In the genomic region with DNA sequence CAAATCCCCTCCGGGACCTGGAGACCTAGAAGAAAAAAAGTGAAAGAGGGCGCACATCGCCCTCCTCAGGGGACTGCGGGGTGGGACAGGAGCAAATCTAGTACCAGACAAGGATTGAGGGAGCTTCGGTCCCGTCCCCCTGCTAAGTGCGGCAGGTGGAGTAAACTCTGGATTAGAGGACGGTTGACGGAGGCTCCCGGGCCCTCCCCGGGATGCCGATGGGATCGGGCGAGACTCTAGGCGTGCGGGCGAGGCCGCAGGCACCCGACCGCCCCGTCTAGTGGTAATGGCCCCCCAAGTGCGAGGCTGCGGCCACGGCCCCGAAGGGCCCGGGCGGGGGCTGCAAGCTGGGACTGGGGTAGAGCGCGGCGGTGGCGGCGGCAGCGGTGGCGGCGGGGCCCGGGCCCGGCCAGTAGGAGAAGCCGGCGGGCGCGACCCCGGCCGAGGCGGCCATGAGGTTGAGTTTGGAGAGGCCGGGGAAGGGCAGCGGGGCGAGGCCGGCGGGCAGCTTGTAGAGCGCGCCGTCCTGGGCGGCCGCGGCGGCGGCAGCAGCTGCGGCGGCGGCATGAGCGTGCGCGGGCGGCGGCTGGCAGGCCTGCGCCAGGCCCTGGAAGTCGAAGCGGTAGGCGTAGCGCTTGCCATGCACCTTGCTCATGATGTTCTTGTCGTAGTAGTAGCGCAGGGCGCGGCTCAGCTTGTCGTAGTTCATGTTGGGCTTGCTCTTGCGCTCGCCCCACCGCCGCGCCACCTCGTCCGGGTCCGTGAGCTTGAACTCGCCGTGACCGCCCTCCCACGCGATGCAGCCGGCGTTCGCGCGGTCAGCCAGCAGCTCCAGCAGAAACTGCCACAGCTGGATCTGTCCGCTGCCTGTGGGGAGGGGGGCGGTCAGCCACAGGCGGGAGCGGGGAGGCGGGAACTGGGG, we compare ENCODE assay signal across 8 cellular contexts. TPM values are rescaled to one million over a fixed set of nuclear protein-coding genes. Genes with fewer than 3 reads are reported as not detected.
DNase-seq lines count a peak whose midpoint lies in the region; ATAC-seq lines count a peak whose summit lies in the region.

No MANE protein-coding gene starts in this region.

- no peaks in the 10 kb centered on the region for H3K36me3 ChIP-seq in iPS-18a (ENCODE audit: control insufficient read depth, low read depth, low read length)

- H3K4me3 ChIP-seq in iPS-18a (ENCODE audit: low read length): peak overlapping the region; percentile 18

- peaks cover 71% of the 10 kb centered on the region for H3K27me3 Mint-ChIP-seq in activated T-cell treated with anti-CD3 and anti-CD28 coated beads, Interleukin-2, amount 50 U/mL, for 72 hours (ENCODE audit: low read depth)

- ATAC-seq in Right ventricle myocardium superior (ENCODE audit: poor library complexity) (peak; percentile 36), HG02870 (IDR thresholded peaks at IDR 0.05; ENCODE audit: unreplicated experiment) (no peak), HG03442 (IDR thresholded peaks at IDR 0.05; ENCODE audit: unreplicated experiment) (no peak)
- ATAC-seq in activated T-cell treated with anti-CD3 and anti-CD28 coated beads, Interleukin-2, amount 50 U/mL, for 72 hours (replicated peaks in 1 of 2): peak; percentile 35 to 36

- H3K9me3 Mint-ChIP-seq in activated T-cell treated with anti-CD3 and anti-CD28 coated beads, Interleukin-2, amount 50 U/mL, for 72 hours: no peaks in the 10 kb centered on the region

- no peak overlapping the region for H3K9ac ChIP-seq in iPS-18a (ENCODE audit: low read length)

- peak overlapping the region; percentile 71 to 86 for H3K4me3 Mint-ChIP-seq in activated T-cell treated with anti-CD3 and anti-CD28 coated beads, Interleukin-2, amount 50 U/mL, for 72 hours

- DNase-seq in Right ventricle myocardium superior (no peak), cardiac septum (ENCODE audit: low spot score) (no peak)
- DNase-seq in activated T-cell treated with anti-CD3 and anti-CD28 coated beads, Interleukin-2, amount 50 U/mL, for 72 hours: peak in 1 of 2 donors; percentile 49
- DNase-seq in stimulated activated naive CD4-positive, alpha-beta T cell treated with Interleukin-2 at 50 U/mL for 16 hours (lab: John Stamatoyannopoulos, UW): peak; percentile 34
- no peak for DNase-seq in NK-92 treated with Interleukin-12 subunit alpha and Interleukin-12 subunit beta, amount 100 ng/mL, for 24 hours (lab: John Stamatoyannopoulos, UW)

- H3K27me3 ChIP-seq in iPS-18a (ENCODE audit: control insufficient read depth, insufficient read depth, low read length): peaks cover 100% of the 10 kb centered on the region

- no peaks in the 10 kb centered on the region for H3K36me3 Mint-ChIP-seq in activated T-cell treated with anti-CD3 and anti-CD28 coated beads, Interleukin-2, amount 50 U/mL, for 72 hours (ENCODE audit: insufficient read depth in 2 of 2)

- peaks cover 4% of the 10 kb centered on the region for H3K4me1 ChIP-seq in iPS-18a (ENCODE audit: control insufficient read depth, low read depth, low read length)

- peak overlapping the region; percentile 43 for H3K27ac Mint-ChIP-seq in activated T-cell treated with anti-CD3 and anti-CD28 coated beads, Interleukin-2, amount 50 U/mL, for 72 hours

- H3K9me3 ChIP-seq in iPS-18a (ENCODE audit: control insufficient read depth, low read depth, low read length): no peaks in the 10 kb centered on the region

- peaks cover 31% of the 10 kb centered on the region for H3K4me1 Mint-ChIP-seq in activated T-cell treated with anti-CD3 and anti-CD28 coated beads, Interleukin-2, amount 50 U/mL, for 72 hours (ENCODE audit: low read depth)

- intact Hi-C loops in Right ventricle myocardium superior (cut with DNase I) (no loop called here), cardiac septum (cut with DNase I) (no loop called here)

- H3K27ac ChIP-seq in iPS-18a (ENCODE audit: low read length): no peak overlapping the region

RNA-seq across cellular contexts. Expression of a gene that starts 3.3 kb away (rescaled TPM):
- total RNA-seq in Right ventricle myocardium superior (not detected), cardiac septum (not detected)
- not detected for total RNA-seq in activated T-cell treated with anti-CD3 and anti-CD28 coated beads, Interleukin-2, amount 50 U/mL, for 72 hours

RNA-seq across cellular contexts. Expression of a gene that starts 11.6 kb away (rescaled TPM):
- not detected for total RNA-seq in Right ventricle myocardium superior
- total RNA-seq in cardiac septum: not detected
- not detected for total RNA-seq in activated T-cell treated with anti-CD3 and anti-CD28 coated beads, Interleukin-2, amount 50 U/mL, for 72 hours

RNA-seq across cellular contexts. Expression of a gene that starts 22.2 kb away (rescaled TPM):
- not detected for total RNA-seq in Right ventricle myocardium superior
- not detected for total RNA-seq in cardiac septum
- total RNA-seq in activated T-cell treated with anti-CD3 and anti-CD28 coated beads, Interleukin-2, amount 50 U/mL, for 72 hours: not detected

RNA-seq across cellular contexts. Expression of a gene that starts 59.7 kb away (rescaled TPM):
- not detected for total RNA-seq in Right ventricle myocardium superior
- total RNA-seq in cardiac septum: not detected
- total RNA-seq in activated T-cell treated with anti-CD3 and anti-CD28 coated beads, Interleukin-2, amount 50 U/mL, for 72 hours: not detected

Comparison
In these comparisons a context has a peak if more than half of its experiments do, and no peak if none do; other contexts are left out.
1. ATAC-seq: peak in Right ventricle myocardium superior (single experiment) and activated T-cell treated with anti-CD3 and anti-CD28 coated beads, Interleukin-2, amount 50 U/mL, for 72 hours (2 of 2); none in HG02870 (single experiment) and HG03442 (single experiment).